Comparison of ENCODE assay signal across 27 cellular contexts in genomic region chr4:102678695-102679335, GRCh38.
DNase-seq lines count a peak whose midpoint lies in the region; ATAC-seq and TF ChIP-seq lines count a peak whose summit lies in the region.
"Had no signal": no experiment of that assay in that cellular context is flagged by ENCODE, and none has a peak within 500 bp of the region (broad histone marks: within the 10 kb centered on the region; RNA-seq: fewer than 3 reads in every experiment).

No MANE protein-coding gene starts in this region.

- no peaks in the 10 kb centered on the region for H3K9me2 ChIP-seq in GM23338 (ENCODE audit: insufficient read depth)

- H3K27ac ChIP-seq in foreskin keratinocyte (no peak overlapping the region), GM23338 (ENCODE audit: low read depth) (no peak overlapping the region)
- H3K27ac ChIP-seq: esophagus muscularis mucosa, gastroesophageal sphincter, GM23248, left lung, upper lobe of left lung had no signal

- peaks cover 8% of the 10 kb centered on the region; the same call in 2 of the 3 replicates for H3K36me3 Mint-ChIP-seq in GM23338 (ENCODE audit: low read depth)
- H3K36me3 Mint-ChIP-seq in CD14-positive monocyte = peaks cover 60 to 71% of the 10 kb centered on the region in 2 donors
- H3K36me3 Mint-ChIP-seq: activated naive CD4-positive, alpha-beta T cell treated with anti-CD3 and anti-CD28 coated beads, Interleukin-2, amount 50 U/mL, for 72 hours; natural killer cell had no signal

- H3K9me3 Mint-ChIP-seq in GM23338 (no peaks in the 10 kb centered on the region), CD14-positive monocyte (no peaks in the 10 kb centered on the region)
- H3K9me3 Mint-ChIP-seq: activated CD8-positive, alpha-beta T cell treated with anti-CD3 and anti-CD28 coated beads for 36 hours; activated naive CD4-positive, alpha-beta T cell treated with anti-CD3 and anti-CD28 coated beads, Interleukin-2, amount 50 U/mL, for 72 hours; activated T-helper 2 cell treated with anti-CD3 and anti-CD28 coated beads, Interferon-gamma antibody, Interleukin-2, Interleukin-4, amounts not matched to agents 10 μg/mL and 5 μg/mL and 100 μg/mL, durations not matched to agents 14 hours and 24 hours and 36 hours; effector memory CD8-positive, alpha-beta T cell; natural killer cell had no signal

- DNase-seq in ELF-1 (ENCODE audit: low read depth, low spot score) = peak; percentile 53
- DNase-seq in NCI-H2227 (lab: John Stamatoyannopoulos, UW; ENCODE audit: unreplicated experiment) = peak; percentile 31
- DNase-seq in foreskin keratinocyte = peak; percentile 54 to 65
- peak; percentile 70 for DNase-seq in pons (ENCODE audit: low spot score)
- no peak for DNase-seq in CD1c-positive myeloid dendritic cell (ENCODE audit: extremely low spot score)
- no peak for DNase-seq in GM23338 (ENCODE audit: low spot score)
- no peak for DNase-seq in CD14-positive monocyte (ENCODE audit: low spot score)
- DNase-seq: activated CD4-positive, alpha-beta T cell treated with anti-CD3 and anti-CD28 coated beads for 1 hour; activated CD8-positive, alpha-beta T cell treated with anti-CD3 and anti-CD28 coated beads for 36 hours; caudate nucleus; cortex of kidney; effector memory CD8-positive, alpha-beta T cell; GM23248; left lung; midbrain; MV-4-11; natural killer cell; NCI-H1694 treated with DMSO at 0.1 percent for 48 hours; RPMI8226; stimulated activated CD4-positive, alpha-beta T cell treated with anti-CD3 and anti-CD28 coated beads, Interleukin-2, amount 100 ng/mL, for 48 hours; T-helper 17 cell; upper lobe of left lung had no signal

- H3K4me1 Mint-ChIP-seq in GM23338 (peaks cover 3% of the 10 kb centered on the region; the same call in 1 of the 3 replicates), CD14-positive monocyte (no peaks in the 10 kb centered on the region)
- H3K4me1 Mint-ChIP-seq: natural killer cell had no signal

- H3K79me2 ChIP-seq in GM23338 (replicated peaks; ENCODE audit: insufficient read depth) = no peaks in the 10 kb centered on the region

- TF ChIP-seq CTCF in foreskin keratinocyte (conservative IDR thresholded peaks at IDR 0.05) (no peak), GM23338 (conservative IDR thresholded peaks at IDR 0.05; ENCODE audit: low read depth in 2 of 2) (no peak), CD14-positive monocyte (IDR thresholded peaks at IDR 0.05) (no peak)

- H3K4me3 ChIP-seq in GM23338 = no peak overlapping the region
- H3K4me3 ChIP-seq: esophagus muscularis mucosa, gastroesophageal sphincter, GM23248, left lung, upper lobe of left lung had no signal

- H3K36me3 ChIP-seq in GM23338 (ENCODE audit: insufficient read depth) = peaks cover 7% of the 10 kb centered on the region
- H3K36me3 ChIP-seq: upper lobe of left lung had no signal

- intact Hi-C loops in CD14-positive monocyte (cut with micrococcal nuclease) = no loop called here

- ATAC-seq in foreskin keratinocyte (peak; percentile 77), GM23338 (no peak), HG03460 (IDR thresholded peaks at IDR 0.05; ENCODE audit: unreplicated experiment) (no peak)
- ATAC-seq: activated CD8-positive, alpha-beta T cell treated with anti-CD3 and anti-CD28 coated beads for 36 hours; activated naive CD4-positive, alpha-beta T cell treated with anti-CD3 and anti-CD28 coated beads, Interleukin-2, amount 50 U/mL, for 72 hours; effector memory CD8-positive, alpha-beta T cell; gastroesophageal sphincter; natural killer cell; T-helper 17 cell had no signal

- no peak overlapping the region for H3K27ac Mint-ChIP-seq in GM23338
- no peak overlapping the region for H3K27ac Mint-ChIP-seq in CD14-positive monocyte
- H3K27ac Mint-ChIP-seq: activated CD8-positive, alpha-beta T cell treated with anti-CD3 and anti-CD28 coated beads for 36 hours; activated naive CD4-positive, alpha-beta T cell treated with anti-CD3 and anti-CD28 coated beads, Interleukin-2, amount 50 U/mL, for 72 hours; activated T-helper 2 cell treated with anti-CD3 and anti-CD28 coated beads, Interferon-gamma antibody, Interleukin-2, Interleukin-4, amounts not matched to agents 10 μg/mL and 5 μg/mL and 100 μg/mL, durations not matched to agents 14 hours and 24 hours and 36 hours; effector memory CD8-positive, alpha-beta T cell; natural killer cell; T-helper 17 cell had no signal

- H3K4me3 Mint-ChIP-seq in GM23338 = no peak overlapping the region
- no peak overlapping the region for H3K4me3 Mint-ChIP-seq in CD14-positive monocyte
- H3K4me3 Mint-ChIP-seq: activated CD8-positive, alpha-beta T cell treated with anti-CD3 and anti-CD28 coated beads for 36 hours; effector memory CD8-positive, alpha-beta T cell; natural killer cell; T-helper 17 cell had no signal

- H3K4me1 ChIP-seq in foreskin keratinocyte (peaks cover 29% of the 10 kb centered on the region), GM23338 (ENCODE audit: insufficient read depth) (no peaks in the 10 kb centered on the region)
- H3K4me1 ChIP-seq: gastroesophageal sphincter, left lung, upper lobe of left lung had no signal

- H4K20me1 ChIP-seq in GM23338 (replicated peaks; ENCODE audit: insufficient read depth) = no peaks in the 10 kb centered on the region

- H3K27me3 Mint-ChIP-seq in GM23338 (ENCODE audit: insufficient read depth, low read depth, poor library complexity) (no peaks in the 10 kb centered on the region), CD14-positive monocyte (ENCODE audit: low read depth in 3 of 3) (no peaks in the 10 kb centered on the region)
- H3K27me3 Mint-ChIP-seq: activated CD8-positive, alpha-beta T cell treated with anti-CD3 and anti-CD28 coated beads for 36 hours; effector memory CD8-positive, alpha-beta T cell; T-helper 17 cell had no signal

- H3K27me3 ChIP-seq in foreskin keratinocyte (no peaks in the 10 kb centered on the region), GM23338 (ENCODE audit: insufficient read depth) (no peaks in the 10 kb centered on the region)
- H3K27me3 ChIP-seq: esophagus muscularis mucosa, gastroesophageal sphincter, left lung, upper lobe of left lung had no signal

- H2AFZ ChIP-seq in GM23338 = no peak overlapping the region
- H2AFZ ChIP-seq: GM23248 had no signal

- H3F3A ChIP-seq in GM23338 (replicated peaks; ENCODE audit: low read depth) = no peaks in the 10 kb centered on the region

- no peak overlapping the region for H3K4me2 ChIP-seq in GM23338

TF ChIP-seq in GM23338, 12 proteins besides CTCF, POLR2A, EP300 and RAD21:
- TF ChIP-seq ZNF114 (CRISPR knock-in tag; IDR thresholded peaks at IDR 0.05) = no peak
- no peak for TF ChIP-seq POLR2AphosphoS5 (IDR thresholded peaks at IDR 0.05; ENCODE audit: low read depth)
TF ChIP-seq in GM23338: peak in this region for 0.

Comparison
In these comparisons a context has a peak if more than half of its experiments do, and no peak if none do; other contexts are left out.
1. DNase-seq: peak in ELF-1 (single experiment), NCI-H2227 (single experiment), foreskin keratinocyte (2 of 2) and pons (single experiment); none in CD1c-positive myeloid dendritic cell (single experiment), GM23338 (single experiment) and CD14-positive monocyte (single experiment).